ENCODE assay signal across 8 cellular contexts in the genomic region with DNA sequence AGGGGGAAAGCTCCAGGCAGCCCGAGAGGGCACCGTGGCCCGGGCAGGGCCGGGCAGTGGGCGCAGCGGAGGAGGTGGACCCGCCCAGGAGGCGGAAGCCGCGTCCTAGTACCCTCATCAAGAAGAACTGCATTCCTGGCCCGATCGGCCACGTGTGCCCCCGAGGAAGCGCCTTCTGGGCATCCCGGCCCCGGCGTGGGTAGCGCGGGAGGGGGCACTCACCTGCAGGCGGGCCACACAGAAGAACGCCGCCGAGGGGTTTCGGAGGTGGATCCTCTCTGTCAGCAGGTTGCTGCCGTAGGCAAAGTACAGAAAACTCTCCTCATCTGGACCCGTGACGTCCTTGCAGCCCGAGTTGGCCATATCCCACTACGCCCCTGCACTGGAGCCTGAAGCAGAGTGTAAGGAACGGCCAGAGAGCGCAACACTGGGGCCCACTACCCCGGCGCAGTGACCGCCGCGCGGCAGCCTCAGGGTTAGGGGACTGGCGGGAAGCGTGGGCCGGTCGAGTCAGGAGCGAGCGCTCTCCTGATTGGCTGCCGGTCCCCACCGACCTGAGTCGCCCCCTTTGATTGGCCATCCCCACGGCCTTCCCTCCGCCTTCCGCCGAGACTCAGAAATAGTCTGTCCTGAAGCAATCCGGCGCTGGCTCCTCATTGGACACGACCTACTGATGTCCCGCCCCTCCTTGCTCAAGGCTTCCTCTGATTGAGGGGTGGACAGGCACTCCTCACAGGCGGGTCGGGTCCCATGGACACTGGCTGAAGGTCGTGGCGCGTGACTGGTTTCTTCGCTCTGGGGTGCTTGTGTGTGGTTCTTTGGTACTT. TPM values are rescaled to one million over a fixed set of nuclear protein-coding genes. Genes with fewer than 3 reads are reported as not detected.
DNase-seq lines count a peak whose midpoint lies in the region; ATAC-seq and TF ChIP-seq lines count a peak whose summit lies in the region.

TSS of gene GGCT (minus strand) at position 483 of the 827 bp plus-strand sequence. CDS start at position 363, 120 bp downstream.

- intact Hi-C loops in PC-3 (cut with micrococcal nuclease) = loop anchor here (1.0 to 10.0 kb wide), 3 partner anchors 25 to 340 kb away; partner anchors contain the start of gene ZNRF2

- H3K27me3 ChIP-seq in PC-3 (ENCODE audit: low read length) = no peaks in the 10 kb centered on the region

- H3F3A ChIP-seq in PC-3 (ENCODE audit: low read length, unreplicated experiment) = no peaks in the 10 kb centered on the region

- no peak for TF ChIP-seq RAD21 in Ishikawa (IDR thresholded peaks at IDR 0.05; ENCODE audit: low read depth)

- TF ChIP-seq EP300 in Ishikawa (IDR thresholded peaks at IDR 0.05; ENCODE audit: borderline replicate concordance) = no peak

- no peak for TF ChIP-seq CTCF in PC-3 (conservative IDR thresholded peaks at IDR 0.05; ENCODE audit: low read depth, low read length)

- no TSS peak for BruUV-seq in PC-3 (replicated peaks; lab: Mats Ljungman, UMichigan)

- no peaks in the 10 kb centered on the region for H3K9me3 ChIP-seq in PC-3 (ENCODE audit: low read length)

- no peaks in the 10 kb centered on the region for H3K9me2 ChIP-seq in PC-3 (replicated peaks; ENCODE audit: low read length)

- peak within 1 kb of the TSS; percentile 36; the same call in 1 of the 2 replicates for H3K27ac ChIP-seq in PC-3 (ENCODE audit: low read length)
- H3K27ac ChIP-seq in epithelial cell of prostate = peak within 1 kb of the TSS; percentile 63

- H3K79me2 ChIP-seq in PC-3 (ENCODE audit: low read length) = peaks cover 50% of the 10 kb centered on the region

- H3K4me1 ChIP-seq in PC-3 (ENCODE audit: insufficient read depth, low read length) = peaks cover 43% of the 10 kb centered on the region

- H3K9ac ChIP-seq in PC-3 (ENCODE audit: low read length) = peak within 1 kb of the TSS; percentile 97

- DNase-seq in DMS153 (lab: John Stamatoyannopoulos, UW) = peak; percentile 99
- DNase-seq in PC-3 = peak; percentile 97
- peak; percentile 95 for DNase-seq in activated T-cell treated with anti-CD3 and anti-CD28 coated beads for 48 hours (ENCODE audit: low read depth)
- peak; percentile 93 for DNase-seq in epithelial cell of prostate (ENCODE audit: low read depth, low spot score)
- peak; percentile 99 for DNase-seq in mucosa of gallbladder (ENCODE audit: low spot score)
- DNase-seq in stimulated activated CD8-positive, alpha-beta memory T cell treated with anti-CD3 and anti-CD28 coated beads, Interleukin-4, amount 100 ng/mL, for 4 hours (ENCODE audit: low read depth in 2 of 2, low spot score in 1 of 2) = peak; percentile 94

- H2AFZ ChIP-seq in PC-3 (ENCODE audit: low read length) = peak within 1 kb of the TSS; percentile 96

- peak within 1 kb of the TSS; percentile 100 for H3K4me2 ChIP-seq in PC-3 (ENCODE audit: low read length)

- CTCF ChIA-PET in PC-3 (lab: Charles Lee) = no interaction called here

- no peaks in the 10 kb centered on the region for H3K36me3 ChIP-seq in PC-3 (ENCODE audit: low read depth, low read length)

- peak; percentile 97 for ATAC-seq in GM21576 (IDR thresholded peaks at IDR 0.05; ENCODE audit: unreplicated experiment)
- peak; percentile 95 for ATAC-seq in PC-3

- H4K20me1 ChIP-seq in PC-3 (ENCODE audit: low read length) = peaks cover 11% of the 10 kb centered on the region; the same call in 1 of the 2 replicates

- POLR2A ChIA-PET in PC-3 (lab: Charles Lee; ENCODE audit: unreplicated experiment) = no interaction called here

- H3K4me3 ChIP-seq in PC-3 (ENCODE audit: low read length) = peak within 1 kb of the TSS; percentile 98

TF ChIP-seq in Ishikawa, 13 proteins besides CTCF, POLR2A, EP300 and RAD21:
- TF ChIP-seq TAF1 (IDR thresholded peaks at IDR 0.05; ENCODE audit: low read depth) (peak; percentile 77), EGR1 (IDR thresholded peaks at IDR 0.05) (peak; percentile 72), USF1 (IDR thresholded peaks at IDR 0.05) (peak; percentile 20; the same call in 1 of the 2 replicates), TCF12 (IDR thresholded peaks at IDR 0.05; ENCODE audit: low read depth) (no peak), CEBPB (IDR thresholded peaks at IDR 0.05) (peak; percentile 61), CREB1 (IDR thresholded peaks at IDR 0.05; ENCODE audit: low read depth) (no peak), TEAD4 (IDR thresholded peaks at IDR 0.05) (peak; percentile 37; the same call in 1 of the 2 replicates), ZBTB7A (IDR thresholded peaks at IDR 0.05; ENCODE audit: low read depth) (no peak; the same call in 1 of the 2 replicates), YY1 (IDR thresholded peaks at IDR 0.05; ENCODE audit: low read depth) (peak; percentile 21; the same call in 1 of the 2 replicates), REST (IDR thresholded peaks at IDR 0.05; ENCODE audit: low read depth) (no peak), FOXM1 (IDR thresholded peaks at IDR 0.05; ENCODE audit: borderline replicate concordance, low read depth) (no peak), NFIC (IDR thresholded peaks at IDR 0.05) (no peak)
- TF ChIP-seq, protein P1, sequence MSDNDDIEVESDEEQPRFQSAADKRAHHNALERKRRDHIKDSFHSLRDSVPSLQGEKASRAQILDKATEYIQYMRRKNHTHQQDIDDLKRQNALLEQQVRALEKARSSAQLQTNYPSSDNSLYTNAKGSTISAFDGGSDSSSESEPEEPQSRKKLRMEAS (IDR thresholded peaks at IDR 0.05) = peak; percentile 91

RNA-seq across cellular contexts. Expression of gene GGCT, which starts in this region (rescaled TPM):
- total RNA-seq in PC-3 (2014; rRNA removed) = 64.1 and 67.6 TPM in 2 replicates
- 69.5 TPM for total RNA-seq in mucosa of gallbladder

Comparison
In these comparisons a context has a peak if more than half of its experiments do, and no peak if none do; other contexts are left out.
1. Peak in every context shown above with its lines: DNase-seq, ATAC-seq, H3K4me3 ChIP-seq and H3K27ac ChIP-seq.